9 cellular contexts compared by ENCODE assay signal in the genomic region with DNA sequence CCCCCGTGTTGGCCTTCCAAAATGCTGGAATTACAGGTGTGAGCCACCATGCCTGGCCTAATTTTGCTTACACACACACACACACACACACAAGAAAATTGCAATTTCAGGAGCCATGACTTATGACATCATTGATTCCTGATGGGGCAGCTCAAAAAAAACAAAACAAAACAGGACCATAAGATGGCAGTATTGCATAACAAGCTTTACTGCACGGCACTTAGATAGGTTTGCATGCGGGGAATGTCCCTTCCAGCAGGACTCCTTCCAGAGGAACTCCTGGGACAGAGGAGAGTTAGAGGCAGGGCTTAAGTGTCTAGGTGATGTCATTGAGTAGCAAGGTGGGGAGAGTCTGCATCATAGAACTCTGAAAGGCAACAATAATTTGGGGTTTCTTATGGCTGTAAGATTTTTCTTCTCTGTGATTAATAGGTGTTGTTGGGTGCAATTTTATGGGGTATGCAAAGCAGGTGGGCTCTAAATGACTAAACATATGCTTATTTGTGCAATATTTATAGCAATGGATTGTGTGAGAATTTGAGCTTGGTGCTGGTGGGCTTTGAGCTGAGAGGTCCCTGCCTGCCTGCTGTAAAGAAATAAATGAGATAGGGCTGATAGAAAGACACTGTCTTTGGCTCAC. TPM values are rescaled to one million over a fixed set of nuclear protein-coding genes. Genes with fewer than 3 reads are reported as not detected.
DNase-seq lines count a peak whose midpoint lies in the region; ATAC-seq and TF ChIP-seq lines count a peak whose summit lies in the region.
"Had no signal": no experiment of that assay in that cellular context is flagged by ENCODE, and none has a peak within 500 bp of the region (broad histone marks: within the 10 kb centered on the region; RNA-seq: fewer than 3 reads in every experiment).

No MANE protein-coding gene starts in this region.

- DNase-seq in activated naive CD4-positive, alpha-beta T cell treated with anti-CD3 and anti-CD28 coated beads, Interleukin-2, amount 10 ng/mL, durations not matched to agents 7 days and 5 days = peak; percentile 24
- DNase-seq in activated naive CD4-positive, alpha-beta T cell treated with anti-CD3 and anti-CD28 coated beads, Interleukin-2, amount 50 U/mL, for 16 hours = no peak
- peak; percentile 81 for DNase-seq in M059J (ENCODE audit: low read depth)
- DNase-seq in RPMI7951 (ENCODE audit: low read depth) = peak; percentile 73
- DNase-seq in fibroblast of pulmonary artery (ENCODE audit: low read depth) = peak; percentile 83
- no peak for DNase-seq in transverse colon
- no peak for DNase-seq in ecto neural progenitor cell (ENCODE audit: low spot score)

- H3K27me3 Mint-ChIP-seq in activated naive CD4-positive, alpha-beta T cell treated with anti-CD3 and anti-CD28 coated beads, Interleukin-2, amount 10 ng/mL, durations not matched to agents 7 days and 5 days = no peaks in the 10 kb centered on the region
- H3K27me3 Mint-ChIP-seq: activated naive CD4-positive, alpha-beta T cell treated with anti-CD3 and anti-CD28 coated beads, Interleukin-2, amount 50 U/mL, for 24 hours had no signal

- in situ Hi-C loops in transverse colon (cut with MboI; ENCODE audit: low pct_ligation_motif_present in 1 of 4, low pct_unique_long_range_greater_than_20kb in 1 of 4, low sequenced_read_pairs in 3 of 4) = loop anchor here (5.0 to 25.0 kb wide), 4 partner anchors 72 to 186 kb away; no protein-coding TSS in a partner anchor

- no peak overlapping the region for H3K27ac Mint-ChIP-seq in activated naive CD4-positive, alpha-beta T cell treated with anti-CD3 and anti-CD28 coated beads, Interleukin-2, amount 10 ng/mL, durations not matched to agents 7 days and 5 days
- H3K27ac Mint-ChIP-seq: activated naive CD4-positive, alpha-beta T cell treated with anti-CD3 and anti-CD28 coated beads, Interleukin-2, amount 50 U/mL, for 24 hours had no signal

- intact Hi-C loops in transverse colon (cut with DNase I; ENCODE audit: low total_unique reads) = no loop called here

- H3K27me3 ChIP-seq in transverse colon = no peaks in the 10 kb centered on the region

- 14 to 30% methylated on average over 2 to 3 of the region's 3 CpGs for WGBS in transverse colon (ENCODE audit: low coverage in 1 of 2), 2 donors

- TF ChIP-seq POLR2A in transverse colon (IDR thresholded peaks at IDR 0.05) = no peak

- H3K4me3 Mint-ChIP-seq in activated naive CD4-positive, alpha-beta T cell treated with anti-CD3 and anti-CD28 coated beads, Interleukin-2, amount 10 ng/mL, durations not matched to agents 7 days and 5 days = no peak overlapping the region
- H3K4me3 Mint-ChIP-seq: activated naive CD4-positive, alpha-beta T cell treated with anti-CD3 and anti-CD28 coated beads, Interleukin-2, amount 50 U/mL, for 24 hours had no signal

- no peaks in the 10 kb centered on the region for H3K36me3 ChIP-seq in transverse colon

- H3K27ac ChIP-seq in transverse colon = no peak overlapping the region

- H3K4me1 ChIP-seq in transverse colon = no peaks in the 10 kb centered on the region

- TF ChIP-seq CTCF in fibroblast of pulmonary artery (IDR thresholded peaks at IDR 0.05; ENCODE audit: low read length, missing control alignments) (peak; percentile 47), transverse colon (IDR thresholded peaks at IDR 0.05) (peak in 4 of 5 experiments; percentile 11 to 37 (median 16))

- no peak for TF ChIP-seq EP300 in transverse colon (IDR thresholded peaks at IDR 0.05; ENCODE audit: low read depth)

- no peaks in the 10 kb centered on the region for H3K9me3 ChIP-seq in transverse colon

- ATAC-seq in HG02678 (IDR thresholded peaks at IDR 0.05; ENCODE audit: unreplicated experiment) = no peak

- no peak overlapping the region for H3K4me3 ChIP-seq in fibroblast of pulmonary artery (replicated peaks; ENCODE audit: low read depth, low read length)
- H3K4me3 ChIP-seq in transverse colon = no peak overlapping the region

- no peaks in the 10 kb centered on the region for H3K4me1 Mint-ChIP-seq in activated naive CD4-positive, alpha-beta T cell treated with anti-CD3 and anti-CD28 coated beads, Interleukin-2, amount 10 ng/mL, durations not matched to agents 7 days and 5 days
- H3K4me1 Mint-ChIP-seq: activated naive CD4-positive, alpha-beta T cell treated with anti-CD3 and anti-CD28 coated beads, Interleukin-2, amount 50 U/mL, for 24 hours had no signal

- peaks cover 2% of the 10 kb centered on the region for H3K9me3 Mint-ChIP-seq in activated naive CD4-positive, alpha-beta T cell treated with anti-CD3 and anti-CD28 coated beads, Interleukin-2, amount 10 ng/mL, durations not matched to agents 7 days and 5 days
- H3K9me3 Mint-ChIP-seq: activated naive CD4-positive, alpha-beta T cell treated with anti-CD3 and anti-CD28 coated beads, Interleukin-2, amount 50 U/mL, for 24 hours had no signal

- CTCF ChIA-PET in activated naive CD4-positive, alpha-beta T cell treated with anti-CD3 and anti-CD28 coated beads, Interleukin-2, amount 10 ng/mL, durations not matched to agents 7 days and 5 days (lab: Charles Lee) = interaction anchor here (0.8 to 6.3 kb wide), 27 partner anchors 11 to 354 kb away, joined by 3 to 73 read pairs (median 4); partner anchors contain the start of gene NRTN

- H3K36me3 Mint-ChIP-seq in activated naive CD4-positive, alpha-beta T cell treated with anti-CD3 and anti-CD28 coated beads, Interleukin-2, amount 10 ng/mL, durations not matched to agents 7 days and 5 days = no peaks in the 10 kb centered on the region
- H3K36me3 Mint-ChIP-seq: activated naive CD4-positive, alpha-beta T cell treated with anti-CD3 and anti-CD28 coated beads, Interleukin-2, amount 50 U/mL, for 24 hours had no signal

RNA-seq across cellular contexts. Expression of gene ACSBG2, which starts 9.0 kb away (rescaled TPM):
- not detected in 2 replicates for total RNA-seq in M059J (2014; rRNA removed; shearing (Covaris generic))
- total RNA-seq in RPMI7951 (2014; rRNA removed; shearing (Covaris generic)) = not detected in 2 replicates
- total RNA-seq in transverse colon = not detected

RNA-seq across cellular contexts. Expression of gene RFX2, which starts 16.2 kb away (rescaled TPM):
- 4.8 and 13.4 TPM in 2 replicates for total RNA-seq in M059J (2014; rRNA removed; shearing (Covaris generic))
- 5.1 and 7.3 TPM in 2 replicates for total RNA-seq in RPMI7951 (2014; rRNA removed; shearing (Covaris generic))
- 10 to 100 TPM in 2 of 4 donors, 1 to 10 TPM in 2; 6.1 to 57.5 (median 11.8) TPM for total RNA-seq in transverse colon

Comparison
In these comparisons a context has a peak if more than half of its experiments do, and no peak if none do; other contexts are left out.
1. DNase-seq: peak in activated naive CD4-positive, alpha-beta T cell treated with anti-CD3 and anti-CD28 coated beads, Interleukin-2, amount 10 ng/mL, durations not matched to agents 7 days and 5 days (single experiment), M059J (single experiment), RPMI7951 (single experiment) and fibroblast of pulmonary artery (single experiment); none in activated naive CD4-positive, alpha-beta T cell treated with anti-CD3 and anti-CD28 coated beads, Interleukin-2, amount 50 U/mL, for 16 hours (single experiment), transverse colon (single experiment) and ecto neural progenitor cell (single experiment).